38 cellular contexts compared by ENCODE assay signal in genomic region chr5:85288914-85289313, GRCh38.
"Had no signal": no experiment of that assay in that cellular context is flagged by ENCODE, and none has a peak within 500 bp of the region (broad histone marks: within the 10 kb centered on the region; RNA-seq: fewer than 3 reads in every experiment).

No MANE protein-coding gene starts in this region.

- H3K4me1 Mint-ChIP-seq: activated CD4-positive, alpha-beta memory T cell treated with anti-CD3 and anti-CD28 coated beads, Interleukin-2, amount 10 ng/mL, durations not matched to agents 7 days and 5 days; activated CD8-positive, alpha-beta memory T cell treated with anti-CD3 and anti-CD28 coated beads, Interleukin-2, amount 10 ng/mL, durations not matched to agents 7 days and 5 days; activated naive CD4-positive, alpha-beta T cell treated with anti-CD3 and anti-CD28 coated beads, Interleukin-2, amount 10 ng/mL, durations not matched to agents 7 days and 5 days; activated naive CD8-positive, alpha-beta T cell treated with anti-CD3 and anti-CD28 coated beads, Interleukin-2, amount 50 U/mL, for 24 hours; brain had no signal

- ATAC-seq: activated CD8-positive, alpha-beta memory T cell treated with anti-CD3 and anti-CD28 coated beads, Interleukin-2, amount 10 ng/mL, durations not matched to agents 7 days and 5 days; activated naive CD8-positive, alpha-beta T cell treated with anti-CD3 and anti-CD28 coated beads, Interleukin-2, amount 50 U/mL, for 24 hours; Right ventricle myocardium inferior had no signal

- H3K4me3 ChIP-seq: PC-9 had no signal

- H3K27ac Mint-ChIP-seq: activated CD4-positive, alpha-beta memory T cell treated with anti-CD3 and anti-CD28 coated beads, Interleukin-2, amount 10 ng/mL, durations not matched to agents 7 days and 5 days; activated CD8-positive, alpha-beta memory T cell treated with anti-CD3 and anti-CD28 coated beads, Interleukin-2, amount 10 ng/mL, durations not matched to agents 7 days and 5 days; activated naive CD4-positive, alpha-beta T cell treated with anti-CD3 and anti-CD28 coated beads, Interleukin-2, amount 10 ng/mL, durations not matched to agents 7 days and 5 days; activated naive CD8-positive, alpha-beta T cell; activated naive CD8-positive, alpha-beta T cell treated with anti-CD3 and anti-CD28 coated beads, Interleukin-2, amount 50 U/mL, for 24 hours; brain had no signal

- H3K9ac ChIP-seq: KMS-11 had no signal

- H3K4me2 ChIP-seq: KMS-11, PC-9 had no signal

- H2AFZ ChIP-seq: PC-9 had no signal

- H3K27me3 Mint-ChIP-seq: activated CD4-positive, alpha-beta memory T cell treated with anti-CD3 and anti-CD28 coated beads, Interleukin-2, amount 10 ng/mL, durations not matched to agents 7 days and 5 days; activated CD8-positive, alpha-beta memory T cell treated with anti-CD3 and anti-CD28 coated beads, Interleukin-2, amount 10 ng/mL, durations not matched to agents 7 days and 5 days; activated naive CD4-positive, alpha-beta T cell treated with anti-CD3 and anti-CD28 coated beads, Interleukin-2, amount 10 ng/mL, durations not matched to agents 7 days and 5 days; activated naive CD8-positive, alpha-beta T cell; activated naive CD8-positive, alpha-beta T cell treated with anti-CD3 and anti-CD28 coated beads, Interleukin-2, amount 50 U/mL, for 24 hours; brain had no signal

- DNase-seq: activated CD4-positive, alpha-beta memory T cell treated with anti-CD3 and anti-CD28 coated beads, Interleukin-2, amount 10 ng/mL, durations not matched to agents 7 days and 5 days; activated CD4-positive, alpha-beta T cell treated with anti-CD3 and anti-CD28 coated beads for 1 hour; activated CD4-positive, alpha-beta T cell treated with anti-CD3 and anti-CD28 coated beads for 48 hours; activated CD4-positive, CD25-positive, alpha-beta regulatory T cell; activated CD8-positive, alpha-beta memory T cell treated with anti-CD3 and anti-CD28 coated beads for 24 hours; activated CD8-positive, alpha-beta memory T cell treated with anti-CD3 and anti-CD28 coated beads, Interleukin-2, amount 10 ng/mL, durations not matched to agents 7 days and 5 days; activated CD8-positive, alpha-beta memory T cell treated with anti-CD3 and anti-CD28 coated beads, Interleukin-2, amount 50 U/mL, for 48 hours; activated effector memory CD4-positive, alpha-beta T cell treated with Interleukin-2 at 50 U/mL for 16 hours; activated naive CD4-positive, alpha-beta T cell treated with anti-CD3 and anti-CD28 coated beads, Interleukin-2, amount 10 ng/mL, durations not matched to agents 7 days and 5 days; activated naive CD8-positive, alpha-beta T cell treated with anti-CD3 and anti-CD28 coated beads, Interleukin-2, amount 50 U/mL, for 24 hours; activated T-cell treated with anti-CD3 and anti-CD28 coated beads, Interleukin-2, amount 50 U/mL, for 48 hours; anterior cingulate cortex; caudate nucleus; cerebellar nuclear complex; NCI-H1105 treated with DMSO at 0.1 percent for 48 hours; NCI-H1436; NCI-H1694; NCI-H1930; NCI-H2081 treated with DMSO at 0.1 percent for 48 hours; NCI-H2171; NCI-H510A; NCI-H526; NCI-H748 treated with DMSO at 0.1 percent for 48 hours; NK-92 treated with Interleukin-12 subunit alpha and Interleukin-12 subunit beta, amount 100 ng/mL, for 24 hours; PC-9; SIG-M5; SW 1271; T-helper 1 cell; T-helper 2 cell; T-helper 9 cell had no signal

- H3K4me3 Mint-ChIP-seq: activated CD4-positive, alpha-beta memory T cell treated with anti-CD3 and anti-CD28 coated beads, Interleukin-2, amount 10 ng/mL, durations not matched to agents 7 days and 5 days; activated CD8-positive, alpha-beta memory T cell treated with anti-CD3 and anti-CD28 coated beads, Interleukin-2, amount 10 ng/mL, durations not matched to agents 7 days and 5 days; activated naive CD4-positive, alpha-beta T cell treated with anti-CD3 and anti-CD28 coated beads, Interleukin-2, amount 10 ng/mL, durations not matched to agents 7 days and 5 days; activated naive CD8-positive, alpha-beta T cell; activated naive CD8-positive, alpha-beta T cell treated with anti-CD3 and anti-CD28 coated beads, Interleukin-2, amount 50 U/mL, for 24 hours; brain had no signal

- FAIRE-seq: bronchial epithelial cell, RCC 7860 had no signal

- H3K9me3 Mint-ChIP-seq: activated CD4-positive, alpha-beta memory T cell treated with anti-CD3 and anti-CD28 coated beads, Interleukin-2, amount 10 ng/mL, durations not matched to agents 7 days and 5 days; activated naive CD4-positive, alpha-beta T cell treated with anti-CD3 and anti-CD28 coated beads, Interleukin-2, amount 10 ng/mL, durations not matched to agents 7 days and 5 days; activated naive CD8-positive, alpha-beta T cell treated with anti-CD3 and anti-CD28 coated beads, Interleukin-2, amount 50 U/mL, for 24 hours; brain had no signal

- H3K36me3 Mint-ChIP-seq: activated CD8-positive, alpha-beta memory T cell treated with anti-CD3 and anti-CD28 coated beads, Interleukin-2, amount 10 ng/mL, durations not matched to agents 7 days and 5 days; activated naive CD4-positive, alpha-beta T cell treated with anti-CD3 and anti-CD28 coated beads, Interleukin-2, amount 10 ng/mL, durations not matched to agents 7 days and 5 days; activated naive CD8-positive, alpha-beta T cell; brain had no signal

- H3K27ac ChIP-seq: KMS-11, PC-9, RWPE1, VCaP had no signal
